ENCODE assay signal across 8 cellular contexts in the genomic region with DNA sequence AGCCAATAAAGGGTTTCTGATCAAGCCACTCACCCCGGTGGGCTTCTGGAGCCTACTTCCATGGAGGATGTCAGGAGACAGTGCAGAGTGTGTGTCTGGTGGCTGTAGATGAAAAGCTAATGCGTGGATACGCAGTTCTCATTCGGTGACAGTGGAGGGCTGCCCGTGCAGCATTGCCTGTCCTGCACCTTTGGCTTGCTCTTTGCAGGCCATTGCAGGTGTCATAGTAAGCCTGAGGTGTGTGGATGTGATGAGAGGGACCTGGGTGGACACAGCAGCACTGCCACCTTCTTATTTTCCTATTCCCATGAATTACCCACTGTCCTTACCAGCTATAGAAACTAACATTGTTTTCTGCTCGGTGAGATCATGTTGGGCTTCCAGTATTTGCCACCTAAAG.
"Had no signal": no experiment of that assay in that cellular context is flagged by ENCODE, and none has a peak within 500 bp of the region (broad histone marks: within the 10 kb centered on the region; RNA-seq: fewer than 3 reads in every experiment).

No MANE protein-coding gene starts in this region.

- H3K9me3 ChIP-seq: HAP-1 had no signal

- DNase-seq: GM23248, GOT3, H7, HFFc6 had no signal

- H3K4me3 ChIP-seq: GM23248, HAP-1 had no signal

- ATAC-seq: HCT116, HepG2 had no signal

- H3K27ac ChIP-seq: GM23248, HL-60 had no signal

- H2AFZ ChIP-seq: GM23248 had no signal

- H3K9ac ChIP-seq: GM23248 had no signal

- H3K36me3 ChIP-seq: HAP-1 had no signal

- H3K27ac Mint-ChIP-seq: HFFc6 had no signal

- H3K4me3 Mint-ChIP-seq: HFFc6 had no signal

- H3K4me1 ChIP-seq: HAP-1 had no signal
